12 cellular contexts compared by ENCODE assay signal in the genomic region with DNA sequence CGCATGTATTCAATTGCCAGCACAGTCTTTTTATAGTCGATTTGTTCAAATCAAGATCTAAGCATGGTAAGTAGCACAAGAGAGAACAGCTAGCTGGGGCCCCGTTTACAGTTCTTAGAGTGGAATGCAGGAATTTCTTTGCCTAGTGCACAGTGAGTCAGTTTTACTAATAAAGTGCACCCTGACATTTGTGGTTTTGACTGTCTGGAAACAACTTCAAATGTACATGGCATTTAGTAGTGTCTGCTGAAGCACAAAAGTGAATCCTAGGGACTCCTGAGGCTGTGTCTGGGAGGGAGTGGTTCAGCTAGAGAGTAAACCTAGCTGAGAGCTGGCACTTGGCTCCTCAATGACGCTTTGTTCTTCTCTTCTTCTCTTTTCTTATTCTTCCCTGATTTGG.
DNase-seq lines count a peak whose midpoint lies in the region; ATAC-seq and TF ChIP-seq lines count a peak whose summit lies in the region.
"Had no signal": no experiment of that assay in that cellular context is flagged by ENCODE, and none has a peak within 500 bp of the region (broad histone marks: within the 10 kb centered on the region; RNA-seq: fewer than 3 reads in every experiment).

No MANE protein-coding gene starts in this region.

- in situ Hi-C loops in astrocyte of the spinal cord (cut with HindIII; ENCODE audit: low sequenced_read_pairs) = no loop called here

- DNase-seq in AG04450 (ENCODE audit: low read depth, low spot score) = peak; percentile 80
- peak; percentile 68 for DNase-seq in HPDE6-E6E7 (ENCODE audit: extremely low spot score)
- DNase-seq in astrocyte of the spinal cord (ENCODE audit: low read depth, low spot score) = peak; percentile 97
- peak; percentile 91 for DNase-seq in islet precursor cell
- no peak for DNase-seq in HEK293T (ENCODE audit: extremely low spot score)
- DNase-seq in natural killer cell treated with Interleukin-12 subunit alpha and Interleukin-12 subunit beta and Interleukin-15 and Interleukin-18, amount 100 ng/mL, for 72 hours (ENCODE audit: low spot score) = no peak
- no peak for DNase-seq in C1 segment of cervical spinal cord (lab: John Stamatoyannopoulos, UW)
- DNase-seq: DMS 273 treated with DMSO at 0.1 percent for 48 hours, NCI-H510A had no signal

- no peak for ATAC-seq in natural killer cell treated with Interleukin-12 subunit alpha and Interleukin-12 subunit beta and Interleukin-15 and Interleukin-18, amount 100 ng/mL, for 72 hours
- ATAC-seq in HG03457 (IDR thresholded peaks at IDR 0.05; ENCODE audit: unreplicated experiment) = no peak

- H3K4me3 Mint-ChIP-seq in natural killer cell treated with Interleukin-12 subunit alpha and Interleukin-12 subunit beta and Interleukin-15 and Interleukin-18, amount 100 ng/mL, for 72 hours = no peak overlapping the region
- H3K4me3 Mint-ChIP-seq: memory B cell, type B pancreatic cell had no signal

- POLR2A ChIA-PET in AG04450 (lab: Yijun Ruan, JAX) (interaction anchor here (0.7 to 1.8 kb wide), 2 partner anchors 11 to 93 kb away, joined by 3 to 8 read pairs; no protein-coding TSS in a partner anchor), HEK293T (lab: Yijun Ruan, JAX) (no interaction called here)

- H3K27ac ChIP-seq in AG04450 (ENCODE audit: low read depth, low read length) = peak overlapping the region; percentile 50

- H3K4me3 ChIP-seq in AG04450 (ENCODE audit: low read depth, low read length) = no peak overlapping the region
- H3K4me3 ChIP-seq in astrocyte of the spinal cord (ENCODE audit: low read depth, low read length) = no peak overlapping the region

- no peaks in the 10 kb centered on the region for H3K27me3 ChIP-seq in AG04450 (ENCODE audit: control insufficient read depth, insufficient read depth, low read length)

- CTCF ChIA-PET in AG04450 (lab: Charles Lee) (interaction anchor here (0.6 to 1.0 kb wide), 2 partner anchors 22 to 442 kb away, joined by 3 to 4 read pairs; no protein-coding TSS in a partner anchor), HEK293T (lab: Yijun Ruan, JAX) (no interaction called here)

- H3K4me1 Mint-ChIP-seq in natural killer cell treated with Interleukin-12 subunit alpha and Interleukin-12 subunit beta and Interleukin-15 and Interleukin-18, amount 100 ng/mL, for 72 hours (ENCODE audit: low read depth in 2 of 2) = no peaks in the 10 kb centered on the region
- H3K4me1 Mint-ChIP-seq: memory B cell had no signal

- H3K9me3 Mint-ChIP-seq in natural killer cell treated with Interleukin-12 subunit alpha and Interleukin-12 subunit beta and Interleukin-15 and Interleukin-18, amount 100 ng/mL, for 72 hours = no peaks in the 10 kb centered on the region
- H3K9me3 Mint-ChIP-seq: memory B cell had no signal

- no peaks in the 10 kb centered on the region for H3K9me3 ChIP-seq in AG04450 (ENCODE audit: control insufficient read depth, insufficient read depth, low read length)

- no peak overlapping the region for H3K27ac Mint-ChIP-seq in natural killer cell treated with Interleukin-12 subunit alpha and Interleukin-12 subunit beta and Interleukin-15 and Interleukin-18, amount 100 ng/mL, for 72 hours
- H3K27ac Mint-ChIP-seq: memory B cell, type B pancreatic cell had no signal

- peaks cover 12 to 18% of the 10 kb centered on the region in 2 donors for H3K27me3 Mint-ChIP-seq in natural killer cell treated with Interleukin-12 subunit alpha and Interleukin-12 subunit beta and Interleukin-15 and Interleukin-18, amount 100 ng/mL, for 72 hours
- H3K27me3 Mint-ChIP-seq: type B pancreatic cell had no signal

- TF ChIP-seq CTCF in AG04450 (IDR thresholded peaks at IDR 0.05; ENCODE audit: low read depth, low read length) (no peak), astrocyte of the spinal cord (IDR thresholded peaks at IDR 0.05; ENCODE audit: low read depth, low read length) (no peak)

- H3K36me3 Mint-ChIP-seq in natural killer cell treated with Interleukin-12 subunit alpha and Interleukin-12 subunit beta and Interleukin-15 and Interleukin-18, amount 100 ng/mL, for 72 hours = no peaks in the 10 kb centered on the region
- H3K36me3 Mint-ChIP-seq: memory B cell, type B pancreatic cell had no signal

TF ChIP-seq in HEK293T, 16 proteins besides CTCF, POLR2A, EP300 and RAD21:
- TF ChIP-seq HDGF (IDR thresholded peaks at IDR 0.05; ENCODE audit: borderline replicate concordance) = no peak
- TF ChIP-seq FOXA1 (IDR thresholded peaks at IDR 0.05) = no peak
- no peak for TF ChIP-seq FOXM1 (IDR thresholded peaks at IDR 0.05; ENCODE audit: borderline replicate concordance)
- no peak for TF ChIP-seq ARNT (IDR thresholded peaks at IDR 0.05)
- TF ChIP-seq BHLHE40 (IDR thresholded peaks at IDR 0.05; ENCODE audit: borderline replicate concordance) = no peak
- TF ChIP-seq LEF1 (IDR thresholded peaks at IDR 0.05; ENCODE audit: borderline replicate concordance) = no peak
- TF ChIP-seq, protein P1, sequence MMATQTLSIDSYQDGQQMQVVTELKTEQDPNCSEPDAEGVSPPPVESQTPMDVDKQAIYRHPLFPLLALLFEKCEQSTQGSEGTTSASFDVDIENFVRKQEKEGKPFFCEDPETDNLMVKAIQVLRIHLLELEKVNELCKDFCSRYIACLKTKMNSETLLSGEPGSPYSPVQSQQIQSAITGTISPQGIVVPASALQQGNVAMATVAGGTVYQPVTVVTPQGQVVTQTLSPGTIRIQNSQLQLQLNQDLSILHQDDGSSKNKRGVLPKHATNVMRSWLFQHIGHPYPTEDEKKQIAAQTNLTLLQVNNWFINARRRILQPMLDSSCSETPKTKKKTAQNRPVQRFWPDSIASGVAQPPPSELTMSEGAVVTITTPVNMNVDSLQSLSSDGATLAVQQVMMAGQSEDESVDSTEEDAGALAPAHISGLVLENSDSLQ (IDR thresholded peaks at IDR 0.05) = no peak
- TF ChIP-seq FOXK2 (IDR thresholded peaks at IDR 0.05) = no peak
- TF ChIP-seq NFRKB (IDR thresholded peaks at IDR 0.05) = no peak
- TF ChIP-seq ZNF384 (IDR thresholded peaks at IDR 0.05) = no peak
- TF ChIP-seq CTBP1 (IDR thresholded peaks at IDR 0.05; ENCODE audit: borderline replicate concordance) = no peak
- TF ChIP-seq SUZ12 (IDR thresholded peaks at IDR 0.05) = no peak
- TF ChIP-seq TARDBP (IDR thresholded peaks at IDR 0.05) = no peak
- no peak for TF ChIP-seq SP1 (IDR thresholded peaks at IDR 0.05)
- no peak for TF ChIP-seq ELF4 (IDR thresholded peaks at IDR 0.05)
- TF ChIP-seq L3MBTL2 (conservative IDR thresholded peaks at IDR 0.05) = no peak
TF ChIP-seq in HEK293T: peak in this region for 0.

Comparison
In these comparisons a context has a peak if more than half of its experiments do, and no peak if none do; other contexts are left out.
1. DNase-seq: peak in AG04450 (single experiment), HPDE6-E6E7 (single experiment), astrocyte of the spinal cord (single experiment) and islet precursor cell (single experiment); none in HEK293T (single experiment), natural killer cell treated with Interleukin-12 subunit alpha and Interleukin-12 subunit beta and Interleukin-15 and Interleukin-18, amount 100 ng/mL, for 72 hours (single experiment) and C1 segment of cervical spinal cord (0 of 14).